Comparison of ENCODE assay signal across 18 cellular contexts in the genomic region with DNA sequence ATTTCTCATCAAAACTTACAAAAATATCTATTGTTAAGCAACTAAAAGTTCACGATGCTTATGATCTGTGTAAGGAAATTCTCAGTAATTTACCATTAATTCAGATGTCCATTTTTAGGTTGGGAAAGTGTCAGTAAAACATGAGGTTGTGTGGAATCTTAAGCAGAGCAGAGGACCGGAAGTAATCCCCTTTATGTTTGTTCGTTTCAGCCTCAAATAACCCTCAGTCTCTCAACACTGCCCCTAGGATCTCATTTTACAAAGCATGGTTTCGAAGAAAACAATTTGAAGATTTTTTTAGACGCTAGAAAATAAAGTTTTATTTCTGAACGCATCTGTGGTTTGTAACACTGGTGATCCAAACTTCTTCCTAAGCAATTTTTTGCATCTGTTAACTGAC.
DNase-seq lines count a peak whose midpoint lies in the region; TF ChIP-seq lines count a peak whose summit lies in the region.
"Had no signal": no experiment of that assay in that cellular context is flagged by ENCODE, and none has a peak within 500 bp of the region (broad histone marks: within the 10 kb centered on the region; RNA-seq: fewer than 3 reads in every experiment).

No MANE protein-coding gene starts in this region.

- peak; percentile 4 for TF ChIP-seq CTCF in retinal pigment epithelial cell (conservative IDR thresholded peaks at IDR 0.05; ENCODE audit: low read depth, low read length)
- no peak for TF ChIP-seq CTCF in esophagus muscularis mucosa (IDR thresholded peaks at IDR 0.05)

- no peak overlapping the region for H2BK5ac ChIP-seq in neuronal stem cell (ENCODE audit: low read length)

- H3K27me3 ChIP-seq in neuronal stem cell (ENCODE audit: control insufficient read depth in 3 of 3, insufficient read depth in 3 of 3, low read depth in 1 of 3, low read length in 3 of 3) (no peaks in the 10 kb centered on the region), esophagus muscularis mucosa (no peaks in the 10 kb centered on the region)
- H3K27me3 ChIP-seq: BE2C, BLaER1 had no signal

- H2AFZ ChIP-seq in neuronal stem cell (ENCODE audit: low read length), result peak overlapping the region; percentile 54

- H3K4me1 ChIP-seq in neuronal stem cell (ENCODE audit: control insufficient read depth in 2 of 2, insufficient read depth in 1 of 2, low read depth in 1 of 2, low read length in 2 of 2) (peaks cover 1 to 10% of the 10 kb centered on the region in 2 donors), esophagus muscularis mucosa (no peaks in the 10 kb centered on the region)
- H3K4me1 ChIP-seq: A549, BE2C, BLaER1, Caco-2 had no signal

- no peak overlapping the region for H4K8ac ChIP-seq in neuronal stem cell (ENCODE audit: low read depth, low read length)

- no peak overlapping the region for H2BK12ac ChIP-seq in neuronal stem cell (ENCODE audit: low read length)

- no peak for TF ChIP-seq POLR2A in esophagus muscularis mucosa (IDR thresholded peaks at IDR 0.05; ENCODE audit: low read depth)

- no peak overlapping the region for H4K91ac ChIP-seq in neuronal stem cell (ENCODE audit: low read depth, low read length, poor library complexity)

- H3K23ac ChIP-seq in neuronal stem cell (ENCODE audit: low read depth, low read length, poor library complexity), result no peak overlapping the region

- H3K79me1 ChIP-seq in neuronal stem cell (ENCODE audit: low read depth, low read length), result no peaks in the 10 kb centered on the region

- TF ChIP-seq EP300 in esophagus muscularis mucosa (IDR thresholded peaks at IDR 0.05), result no peak

- no peak overlapping the region for H3K4me2 ChIP-seq in neuronal stem cell (ENCODE audit: insufficient read depth, low read length, poor library complexity, severe bottlenecking)
- H3K4me2 ChIP-seq: A549, BLaER1 had no signal

- in situ Hi-C loops in ACHN (cut with HindIII; ENCODE audit: low pct_ligation_motif_present, low pct_unique_long_range_greater_than_20kb, low sequenced_read_pairs), result no loop called here

- H3K27ac ChIP-seq in neuronal stem cell (replicated peaks; ENCODE audit: low read length) (peak overlapping the region; percentile 34), esophagus muscularis mucosa (replicated peaks in 1 of 4) (no peak overlapping the region)
- H3K27ac ChIP-seq: A549, BLaER1 had no signal

- H2BK15ac ChIP-seq in neuronal stem cell (ENCODE audit: low read length), result no peak overlapping the region

- H3K9me3 ChIP-seq in neuronal stem cell (replicated peaks in 1 of 2; ENCODE audit: control insufficient read depth in 2 of 2, insufficient read depth in 1 of 2, low read depth in 1 of 2, low read length in 2 of 2) (no peaks in the 10 kb centered on the region), esophagus muscularis mucosa (no peaks in the 10 kb centered on the region)
- H3K9me3 ChIP-seq: A549, BE2C, BLaER1, Caco-2 had no signal

- H2AK5ac ChIP-seq in neuronal stem cell (ENCODE audit: low read depth, low read length), result no peak overlapping the region

- no peak overlapping the region for H3K4me3 ChIP-seq in neuronal stem cell (ENCODE audit: low read length in 2 of 2)
- no peak overlapping the region for H3K4me3 ChIP-seq in retinal pigment epithelial cell (ENCODE audit: low read length)
- H3K4me3 ChIP-seq in esophagus muscularis mucosa, result no peak overlapping the region
- H3K4me3 ChIP-seq: A549, BLaER1 had no signal

- intact Hi-C loops in esophagus muscularis mucosa (cut with DNase I), result no loop called here

- no peak overlapping the region for H2BK120ac ChIP-seq in neuronal stem cell (ENCODE audit: low read depth, low read length)

- H3K9ac ChIP-seq in neuronal stem cell (ENCODE audit: low read depth, low read length, poor library complexity), result no peak overlapping the region
- H3K9ac ChIP-seq: BLaER1 had no signal

- no CpG with 5 or more reads among the region's 6 CpGs for WGBS in neuronal stem cell (ENCODE audit: extremely low coverage in 2 of 2, insufficient read length in 2 of 2, insufficient replicate concordance in 1 of 2), 2 donors
- WGBS in esophagus muscularis mucosa, result 86% methylated on average over 6 of the region's 6 CpGs

- H3K18ac ChIP-seq in neuronal stem cell (ENCODE audit: low read length), result no peak overlapping the region

- no peak overlapping the region for H3K4ac ChIP-seq in neuronal stem cell (ENCODE audit: low read length)

- peak; percentile 27 for DNase-seq in NCI-H69 (lab: John Stamatoyannopoulos, UW)
- peak; percentile 16 for DNase-seq in astrocyte of the hippocampus (ENCODE audit: low read depth, low spot score)
- DNase-seq in neuronal stem cell (ENCODE audit: low spot score), result peak; percentile 50
- DNase-seq in retinal pigment epithelial cell (ENCODE audit: low read depth), result no peak
- DNase-seq in ACHN, result no peak
- no peak for DNase-seq in iPS-NIHi11 (ENCODE audit: low spot score)
- no peak for DNase-seq in esophagus muscularis mucosa (ENCODE audit: extremely low spot score)
- DNase-seq: BE2C; C1 segment of cervical spinal cord; Caco-2; Calu3; CD4-positive, alpha-beta memory T cell; CD4-positive, CD25-positive, alpha-beta regulatory T cell; CD8-positive, alpha-beta memory T cell; DMS79 treated with DMSO at 0.1 percent for 48 hours; GF-D8 had no signal

- H3K14ac ChIP-seq in neuronal stem cell (ENCODE audit: low read length), result no peak overlapping the region

- H3K36me3 ChIP-seq in neuronal stem cell (replicated peaks in 1 of 2; ENCODE audit: control insufficient read depth in 2 of 2, insufficient read depth in 2 of 2, low read length in 2 of 2) (no peaks in the 10 kb centered on the region), esophagus muscularis mucosa (no peaks in the 10 kb centered on the region)
- H3K36me3 ChIP-seq: BE2C, BLaER1 had no signal

Comparison
In these comparisons a context has a peak if more than half of its experiments do, and no peak if none do; other contexts are left out.
1. DNase-seq: peak in NCI-H69 (single experiment), astrocyte of the hippocampus (single experiment) and neuronal stem cell (single experiment); none in retinal pigment epithelial cell (single experiment), ACHN (single experiment), iPS-NIHi11 (single experiment) and esophagus muscularis mucosa (single experiment).